In the genomic region with DNA sequence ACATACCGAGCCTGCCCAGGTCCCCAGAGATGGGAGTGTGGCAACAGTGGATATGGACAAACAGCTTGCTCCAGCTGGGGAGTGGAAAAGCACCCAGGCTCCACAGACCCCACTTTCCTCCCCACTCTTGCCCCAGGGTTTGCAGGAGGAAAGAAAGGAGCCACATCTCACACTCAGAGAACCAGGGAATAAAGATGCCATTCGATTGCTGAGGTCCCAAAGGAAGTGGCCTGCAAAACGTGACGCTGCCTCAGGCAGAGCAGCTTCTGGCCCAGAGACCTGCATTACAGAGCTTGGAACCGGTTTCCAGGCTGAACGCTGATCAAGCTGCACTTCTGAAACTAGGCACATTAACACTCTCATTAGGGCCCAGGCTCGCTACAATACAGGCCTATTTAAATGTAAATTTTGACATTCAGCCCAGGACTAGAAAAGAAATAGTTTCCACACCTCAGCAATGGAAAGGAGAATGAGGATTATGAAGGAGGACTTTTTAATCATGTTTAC, we compare ENCODE assay signal across 12 cellular contexts.
DNase-seq lines count a peak whose midpoint lies in the region; ATAC-seq and TF ChIP-seq lines count a peak whose summit lies in the region.
"Had no signal": no experiment of that assay in that cellular context is flagged by ENCODE, and none has a peak within 500 bp of the region (broad histone marks: within the 10 kb centered on the region; RNA-seq: fewer than 3 reads in every experiment).

No MANE protein-coding gene starts in this region.

- TF ChIP-seq CTCF in stomach (IDR thresholded peaks at IDR 0.05): no peak

- peak overlapping the region; percentile 79 for H3K27ac ChIP-seq in HUES48 (ENCODE audit: low read depth, low read length)
- peak overlapping the region in 1 of 5 donors; percentile 33 for H3K27ac ChIP-seq in stomach
- H3K27ac ChIP-seq: HL-60 had no signal

- no peak for ATAC-seq in HG02642 (IDR thresholded peaks at IDR 0.05; ENCODE audit: poor library complexity, unreplicated experiment)

- intact Hi-C loops in stomach (cut with DNase I; ENCODE audit: low total_unique reads): no loop called here

- TF ChIP-seq POLR2A in stomach (IDR thresholded peaks at IDR 0.05): no peak

- peaks cover 15% of the 10 kb centered on the region for H3K4me1 ChIP-seq in HUES48 (ENCODE audit: control insufficient read depth, insufficient read depth, low read length)
- H3K4me1 ChIP-seq in endocrine pancreas (ENCODE audit: control insufficient read depth, insufficient read depth, low read length): no peaks in the 10 kb centered on the region
- H3K4me1 ChIP-seq in stomach: peaks cover 0 to 11% (median 4%) of the 10 kb centered on the region in 4 donors

- WGBS in stomach, 5 donors: 19 to 56% (median 45%) methylated on average over 7 of the region's 7 CpGs

- no peak overlapping the region for H3K9ac ChIP-seq in HUES48 (ENCODE audit: low read depth, low read length)
- H3K9ac ChIP-seq in endocrine pancreas (ENCODE audit: control insufficient read depth, insufficient read depth, low read length): no peak overlapping the region

- H3K9me3 ChIP-seq in HUES48 (ENCODE audit: control insufficient read depth, insufficient read depth, low read length) (no peaks in the 10 kb centered on the region), endocrine pancreas (ENCODE audit: control insufficient read depth, low read length) (no peaks in the 10 kb centered on the region), stomach (no peaks in the 10 kb centered on the region)
- H3K9me3 ChIP-seq: MG63 had no signal

- DNase-seq in left kidney (ENCODE audit: low read depth, low spot score) (peak; percentile 70), stomach (no peak), G401 (ENCODE audit: low spot score) (no peak)
- no peak for DNase-seq in activated CD4-positive, CD25-positive, alpha-beta regulatory T cell (lab: John Stamatoyannopoulos, UW)
- DNase-seq: CD4-positive, alpha-beta memory T cell; central memory CD4-positive, alpha-beta T cell; MG63; stimulated activated naive CD4-positive, alpha-beta T cell treated with Interleukin-2 at 50 U/mL for 16 hours had no signal

- H3K36me3 ChIP-seq in HUES48 (ENCODE audit: control insufficient read depth, insufficient read depth, low read length) (no peaks in the 10 kb centered on the region), endocrine pancreas (ENCODE audit: control insufficient read depth, insufficient read depth, low read length) (no peaks in the 10 kb centered on the region), stomach (no peaks in the 10 kb centered on the region)
- H3K36me3 ChIP-seq: MG63 had no signal

- TF ChIP-seq EP300 in stomach (IDR thresholded peaks at IDR 0.05): no peak

- H3K4me3 ChIP-seq in HUES48 (ENCODE audit: low read depth, low read length) (peak overlapping the region; percentile 43), endocrine pancreas (ENCODE audit: control insufficient read depth, insufficient read depth, low read length) (peak overlapping the region; percentile 71), stomach (peak overlapping the region; percentile 29 to 45 (median 40))
- H3K4me3 ChIP-seq: MG63 had no signal

- H3K27me3 ChIP-seq in HUES48 (ENCODE audit: control insufficient read depth, insufficient read depth, low read length) (no peaks in the 10 kb centered on the region), endocrine pancreas (ENCODE audit: control insufficient read depth, insufficient read depth, low read length) (no peaks in the 10 kb centered on the region), stomach (no peaks in the 10 kb centered on the region)
- H3K27me3 ChIP-seq: MG63 had no signal

- in situ Hi-C loops in G401 (cut with HindIII; ENCODE audit: low sequenced_read_pairs): no loop called here
